Comparison of ENCODE assay signal across 1 cellular context in the genomic region with DNA sequence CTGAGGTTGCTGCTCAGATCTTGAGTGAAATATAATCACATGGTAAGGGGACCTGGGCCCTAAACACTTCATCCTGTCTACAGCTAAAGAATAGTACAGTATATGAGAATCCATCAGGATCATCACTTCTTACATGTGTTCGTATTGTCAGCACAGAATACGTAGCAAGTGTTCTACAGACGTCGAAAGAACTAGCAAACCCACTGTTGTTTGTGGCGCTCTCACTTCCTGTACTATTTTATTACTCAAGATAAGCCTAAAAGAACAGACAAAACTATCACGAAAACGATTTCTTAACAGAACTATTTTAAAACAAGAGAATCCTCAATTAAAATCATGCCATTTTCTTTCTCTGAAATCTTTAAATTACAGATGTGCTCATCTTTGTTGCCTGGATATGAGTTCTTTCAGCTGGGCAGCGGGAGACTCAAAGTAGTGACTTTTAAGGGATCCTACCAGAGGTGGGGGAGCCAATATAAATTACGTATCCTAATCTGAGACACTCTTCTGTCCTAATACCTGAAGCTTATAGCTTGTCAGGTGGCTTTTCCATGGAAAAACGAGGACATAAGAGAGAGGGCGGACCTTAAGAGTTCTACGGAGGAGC.
TF ChIP-seq lines count a peak whose summit lies in the region.

No MANE protein-coding gene starts in this region.

TF ChIP-seq in IMR-90, 13 proteins besides CTCF, POLR2A, EP300 and RAD21 (continued from another document):
- TF ChIP-seq ELK1 (IDR thresholded peaks at IDR 0.05; ENCODE audit: borderline replicate concordance, low read depth, low read length) = no peak
